Comparison of ENCODE assay signal across 8 cellular contexts in the genomic region with DNA sequence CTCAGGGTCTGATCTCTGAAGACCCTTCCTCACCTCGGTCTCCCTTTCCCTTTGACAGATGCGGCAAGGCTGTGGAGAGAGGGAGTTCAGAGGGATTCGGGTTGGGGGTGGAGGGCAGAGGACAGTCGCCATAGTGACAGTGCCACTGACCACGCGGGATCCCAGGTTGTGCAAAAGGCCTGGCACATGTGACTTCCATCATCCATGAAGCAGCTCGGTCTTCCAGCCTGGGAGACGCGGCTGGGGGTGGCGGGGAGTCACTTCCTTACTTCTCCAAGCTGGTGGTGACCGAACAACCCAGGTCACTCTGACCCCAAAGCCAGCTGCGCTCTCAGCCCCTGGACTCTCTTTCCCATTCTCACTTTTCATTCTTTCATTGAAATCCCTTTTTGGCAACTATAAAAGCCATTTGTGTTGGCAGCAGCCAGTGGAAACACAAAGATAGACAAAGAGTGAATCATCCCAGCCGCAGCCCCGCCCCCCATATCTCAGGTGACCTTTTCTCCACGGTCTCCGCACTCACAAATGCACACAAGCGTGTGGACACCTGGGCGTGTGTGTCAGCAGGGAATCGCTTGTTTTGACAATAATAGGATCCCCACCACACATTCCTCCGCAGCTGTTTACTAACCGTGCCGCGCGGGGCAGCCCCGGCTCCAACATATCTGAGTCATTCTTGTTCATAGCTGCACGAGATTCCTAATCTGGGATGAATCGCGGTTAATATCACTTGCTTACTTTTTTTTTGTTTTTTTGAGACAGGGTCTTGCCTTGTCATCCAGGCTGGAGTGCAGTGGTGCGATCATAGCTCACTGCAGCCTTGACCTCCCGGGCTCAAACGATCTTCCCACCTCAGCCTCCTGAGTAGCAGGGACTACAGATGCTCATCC.
DNase-seq lines count a peak whose midpoint lies in the region; ATAC-seq, FAIRE-seq and TF ChIP-seq lines count a peak whose summit lies in the region.

No MANE protein-coding gene starts in this region.

- H3K56ac ChIP-seq in IMR-90 (ENCODE audit: extremely low read depth, insufficient read depth, low read length) (no peak overlapping the region), mesendoderm (ENCODE audit: low read length) (no peak overlapping the region)

- H3K36me3 ChIP-seq in BLaER1 (no peaks in the 10 kb centered on the region), IMR-90 (ENCODE audit: control insufficient read depth, insufficient read depth, low read length) (no peaks in the 10 kb centered on the region), astrocyte (ENCODE audit: insufficient read depth, low read length) (no peaks in the 10 kb centered on the region), tibial artery (no peaks in the 10 kb centered on the region), mesendoderm (ENCODE audit: control insufficient read depth, insufficient read depth, low read length) (no peaks in the 10 kb centered on the region)

- no peak overlapping the region for H3K4me3 ChIP-seq in BLaER1
- H3K4me3 ChIP-seq in IMR-90 (ENCODE audit: insufficient read depth, low read depth, low read length) = no peak overlapping the region
- no peak overlapping the region for H3K4me3 ChIP-seq in astrocyte (ENCODE audit: insufficient read depth, low read depth, low read length)
- no peak overlapping the region for H3K4me3 ChIP-seq in tibial artery
- H3K4me3 ChIP-seq in mesendoderm (ENCODE audit: low read length) = no peak overlapping the region

- H3K4me2 ChIP-seq in BLaER1 = peak overlapping the region; percentile 62
- peak overlapping the region; percentile 24 for H3K4me2 ChIP-seq in IMR-90 (ENCODE audit: low read depth, low read length)
- peak overlapping the region; percentile 70 for H3K4me2 ChIP-seq in astrocyte (ENCODE audit: low read length)
- H3K4me2 ChIP-seq in mesendoderm (ENCODE audit: low read length) = no peak overlapping the region

- peak; percentile 81 for FAIRE-seq in astrocyte (lab: Jason Lieb, UNC)

- H4K8ac ChIP-seq in IMR-90 (ENCODE audit: low read depth in 2 of 2, low read length in 2 of 2) (peak overlapping the region; percentile 40 to 65; a peak in 2 of 4 replicates), mesendoderm (ENCODE audit: low read depth, low read length) (no peak overlapping the region)

- H2AK5ac ChIP-seq in IMR-90 (ENCODE audit: low read depth, low read length) (peak overlapping the region; percentile 95), mesendoderm (ENCODE audit: low read length) (no peak overlapping the region)

- no peak for TF ChIP-seq POLR2A in IMR-90 (IDR thresholded peaks at IDR 0.05; ENCODE audit: low read depth, low read length)

- H4K20me1 ChIP-seq in BLaER1 (no peaks in the 10 kb centered on the region), IMR-90 (ENCODE audit: insufficient read depth, low read length) (no peaks in the 10 kb centered on the region), astrocyte (ENCODE audit: insufficient read depth, low read length) (no peaks in the 10 kb centered on the region)

- peak overlapping the region; percentile 74 for H2BK20ac ChIP-seq in IMR-90 (ENCODE audit: low read depth, low read length)

- WGBS in IMR-90 (ENCODE audit: extremely low coverage in 2 of 2, insufficient read length in 1 of 2), 2 experiments = 17% methylated on average over 12 of the region's 31 CpGs; no CpG with 5 or more reads in 1 of the 2 experiments
- no CpG with 5 or more reads among the region's 31 CpGs for WGBS in mesendoderm (ENCODE audit: extremely low coverage, insufficient coverage, low lambda C conversion rate)

- peak overlapping the region; percentile 72 for H2AFZ ChIP-seq in IMR-90 (replicated peaks; ENCODE audit: low read length, poor library complexity)
- H2AFZ ChIP-seq in astrocyte (ENCODE audit: low read depth, low read length) = no peak overlapping the region

- no peak for TF ChIP-seq CTCF in IMR-90 (conservative IDR thresholded peaks at IDR 0.05; ENCODE audit: low read depth, low read length)
- TF ChIP-seq CTCF in astrocyte (IDR thresholded peaks at IDR 0.05; ENCODE audit: insufficient read depth, low read depth, low read length) = no peak
- no peak for TF ChIP-seq CTCF in tibial artery (IDR thresholded peaks at IDR 0.05)

- CTCF ChIA-PET in IMR-90 (lab: Yijun Ruan, JAX) = no interaction called here

- H2BK15ac ChIP-seq in IMR-90 (ENCODE audit: low read depth, low read length) (peak overlapping the region; percentile 79; the same call in 2 of the 3 replicates), mesendoderm (replicated peaks; ENCODE audit: low read depth) (no peak overlapping the region)

- dilution Hi-C loops in IMR-90 (cut with HindIII; ENCODE audit: low sequenced_read_pairs, unreplicated experiment) = no loop called here

- POLR2A ChIA-PET in IMR-90 (lab: Charles Lee; ENCODE audit: unreplicated experiment) = interaction anchor here (0.6 kb wide), 1 partner anchor 16 kb away, joined by 14 read pairs; no protein-coding TSS in a partner anchor

- H3K27ac ChIP-seq in BLaER1 (peak overlapping the region; percentile 2; the same call in 1 of the 2 replicates), IMR-90 (ENCODE audit: insufficient read depth, low read length) (peak overlapping the region; percentile 60), astrocyte (ENCODE audit: low read depth, low read length) (peak overlapping the region; percentile 80), tibial artery (peak overlapping the region; percentile 83 to 84), mesendoderm (ENCODE audit: low read depth, low read length) (no peak overlapping the region)

- H3K9me1 ChIP-seq in IMR-90 (ENCODE audit: insufficient read depth, low read length) = peaks cover 4% of the 10 kb centered on the region

- peak overlapping the region; percentile 72 for H2AK9ac ChIP-seq in IMR-90 (replicated peaks; ENCODE audit: low read depth, low read length, poor library complexity)

- H3K18ac ChIP-seq in IMR-90 (ENCODE audit: low read depth, low read length) (peak overlapping the region; percentile 74), mesendoderm (ENCODE audit: low read length) (no peak overlapping the region)

- intact Hi-C loops in IMR-90 (cut with micrococcal nuclease) = loop anchor here (2.0 kb wide), 1 partner anchor 47 kb away; no protein-coding TSS in a partner anchor
- intact Hi-C loops in left colon (cut with DNase I, micrococcal nuclease) = loop anchor here in 1 of 2 donors (10.0 kb wide), 1 partner anchor 45 kb away; no protein-coding TSS in a partner anchor
- intact Hi-C loops in tibial artery (cut with DNase I; ENCODE audit: low total_unique reads) = no loop called here

- H3K27me3 ChIP-seq in BLaER1 (no peaks in the 10 kb centered on the region), IMR-90 (ENCODE audit: control insufficient read depth, insufficient read depth, low read length) (peaks cover 7% of the 10 kb centered on the region; the same call in 1 of the 2 replicates), astrocyte (ENCODE audit: insufficient read depth, low read length) (peaks cover 2% of the 10 kb centered on the region), tibial artery (no peaks in the 10 kb centered on the region), mesendoderm (ENCODE audit: insufficient read depth, low read length, poor library complexity) (no peaks in the 10 kb centered on the region)

- no peaks in the 10 kb centered on the region for H3K79me1 ChIP-seq in IMR-90 (ENCODE audit: low read depth in 1 of 2, low read length in 2 of 2)
- H3K79me1 ChIP-seq in mesendoderm (ENCODE audit: low read length) = no peaks in the 10 kb centered on the region

- H3K79me2 ChIP-seq in astrocyte (ENCODE audit: insufficient read depth, low read length) (no peaks in the 10 kb centered on the region), mesendoderm (ENCODE audit: control insufficient read depth, insufficient read depth, low read length) (no peaks in the 10 kb centered on the region)

- no peaks in the 10 kb centered on the region for H3K9me3 Mint-ChIP-seq in astrocyte (ENCODE audit: unreplicated experiment)

- peak overlapping the region; percentile 92 for H2BK120ac ChIP-seq in IMR-90 (ENCODE audit: low read depth, low read length)
- no peak overlapping the region for H2BK120ac ChIP-seq in mesendoderm (ENCODE audit: low read depth, low read length)

- TF ChIP-seq RAD21 in IMR-90 (IDR thresholded peaks at IDR 0.05; ENCODE audit: low read length) = peak; percentile 25

- no peaks in the 10 kb centered on the region for H3K36me3 Mint-ChIP-seq in astrocyte (ENCODE audit: low read depth, unreplicated experiment)

- H3K14ac ChIP-seq in IMR-90 (replicated peaks; ENCODE audit: low read depth, low read length) = peak overlapping the region; percentile 19

- ATAC-seq in IMR-90 (ENCODE audit: low read depth) (peak; percentile 90), left colon (peak; percentile 84), GM18861 (IDR thresholded peaks at IDR 0.05; ENCODE audit: unreplicated experiment) (no peak)

- BruUV-seq in IMR-90 (replicated peaks; lab: Mats Ljungman, UMichigan) = no TSS peak

- H3K9me3 ChIP-seq in BLaER1 = no peaks in the 10 kb centered on the region
- H3K9me3 ChIP-seq in IMR-90 (ENCODE audit: control insufficient read depth, insufficient read depth, low read length) = no peaks in the 10 kb centered on the region
- H3K9me3 ChIP-seq in astrocyte (ENCODE audit: insufficient read depth, low read depth, low read length) = no peaks in the 10 kb centered on the region
- H3K9me3 ChIP-seq in tibial artery = no peaks in the 10 kb centered on the region

- in situ Hi-C loops in IMR-90 (cut with MboI; ENCODE audit: low sequenced_read_pairs) = loop anchor here (10.0 kb wide), 1 partner anchor 65 kb away; a partner anchor contains a TSS

- H4K91ac ChIP-seq in IMR-90 (ENCODE audit: insufficient read depth, low read depth, low read length) = peak overlapping the region; percentile 91

- H3K27ac Mint-ChIP-seq in astrocyte (ENCODE audit: unreplicated experiment) = peak overlapping the region; percentile 64

- H4K5ac ChIP-seq in IMR-90 (ENCODE audit: low read depth, low read length) (peak overlapping the region; percentile 47), mesendoderm (ENCODE audit: low read length) (no peak overlapping the region)

- H3K4me1 Mint-ChIP-seq in astrocyte (ENCODE audit: low read depth, unreplicated experiment) = peaks cover 8% of the 10 kb centered on the region

- H3K4ac ChIP-seq in IMR-90 (ENCODE audit: low read depth, low read length) = peak overlapping the region; percentile 88
- no peak overlapping the region for H3K4ac ChIP-seq in mesendoderm (ENCODE audit: low read depth, low read length)

- H3K23ac ChIP-seq in IMR-90 (ENCODE audit: low read depth, low read length) (peak overlapping the region; percentile 49; the same call in 1 of the 2 replicates), mesendoderm (ENCODE audit: low read length) (no peak overlapping the region)

- no peak overlapping the region for H3K4me3 Mint-ChIP-seq in astrocyte (ENCODE audit: unreplicated experiment)

- H2BK5ac ChIP-seq in IMR-90 (ENCODE audit: low read depth, low read length, poor library complexity, severe bottlenecking) (peak overlapping the region; percentile 49), mesendoderm (ENCODE audit: low read length) (no peak overlapping the region)

- peaks cover 63% of the 10 kb centered on the region for H3K4me1 ChIP-seq in BLaER1
- H3K4me1 ChIP-seq in IMR-90 (ENCODE audit: control insufficient read depth, insufficient read depth, low read length) = peaks cover 17% of the 10 kb centered on the region
- H3K4me1 ChIP-seq in astrocyte (ENCODE audit: insufficient read depth, low read length) = peaks cover 17% of the 10 kb centered on the region
- H3K4me1 ChIP-seq in tibial artery = peaks cover 0 to 74% (median 47%) of the 10 kb centered on the region in 4 donors
- H3K4me1 ChIP-seq in mesendoderm (ENCODE audit: control insufficient read depth, low read depth, low read length) = no peaks in the 10 kb centered on the region

- no peak overlapping the region for H3K9ac ChIP-seq in BLaER1
- no peak overlapping the region for H3K9ac ChIP-seq in IMR-90 (ENCODE audit: low read depth, low read length)
- peak overlapping the region; percentile 71 for H3K9ac ChIP-seq in astrocyte (ENCODE audit: low read length)
- no peak overlapping the region for H3K9ac ChIP-seq in mesendoderm (ENCODE audit: low read length)

- DNase-seq in IMR-90 = peak; percentile 98
- peak; percentile 98 for DNase-seq in astrocyte (ENCODE audit: low read depth)
- peak; percentile 71 to 72 for DNase-seq in left colon
- peak; percentile 91 to 92 for DNase-seq in tibial artery
- DNase-seq in Ammon's horn (ENCODE audit: low spot score) = no peak
- DNase-seq in mesendoderm = no peak

- H3K27me3 Mint-ChIP-seq in astrocyte (ENCODE audit: low read depth, unreplicated experiment) = peaks cover 26% of the 10 kb centered on the region

Comparison
In these comparisons a context has a peak if more than half of its experiments do, and no peak if none do; other contexts are left out.
1. DNase-seq: peak in IMR-90 (single experiment), astrocyte (single experiment), left colon (2 of 2) and tibial artery (2 of 2); none in Ammon's horn (single experiment) and mesendoderm (single experiment).